ENCODE assay signal across 20 cellular contexts in the genomic region with DNA sequence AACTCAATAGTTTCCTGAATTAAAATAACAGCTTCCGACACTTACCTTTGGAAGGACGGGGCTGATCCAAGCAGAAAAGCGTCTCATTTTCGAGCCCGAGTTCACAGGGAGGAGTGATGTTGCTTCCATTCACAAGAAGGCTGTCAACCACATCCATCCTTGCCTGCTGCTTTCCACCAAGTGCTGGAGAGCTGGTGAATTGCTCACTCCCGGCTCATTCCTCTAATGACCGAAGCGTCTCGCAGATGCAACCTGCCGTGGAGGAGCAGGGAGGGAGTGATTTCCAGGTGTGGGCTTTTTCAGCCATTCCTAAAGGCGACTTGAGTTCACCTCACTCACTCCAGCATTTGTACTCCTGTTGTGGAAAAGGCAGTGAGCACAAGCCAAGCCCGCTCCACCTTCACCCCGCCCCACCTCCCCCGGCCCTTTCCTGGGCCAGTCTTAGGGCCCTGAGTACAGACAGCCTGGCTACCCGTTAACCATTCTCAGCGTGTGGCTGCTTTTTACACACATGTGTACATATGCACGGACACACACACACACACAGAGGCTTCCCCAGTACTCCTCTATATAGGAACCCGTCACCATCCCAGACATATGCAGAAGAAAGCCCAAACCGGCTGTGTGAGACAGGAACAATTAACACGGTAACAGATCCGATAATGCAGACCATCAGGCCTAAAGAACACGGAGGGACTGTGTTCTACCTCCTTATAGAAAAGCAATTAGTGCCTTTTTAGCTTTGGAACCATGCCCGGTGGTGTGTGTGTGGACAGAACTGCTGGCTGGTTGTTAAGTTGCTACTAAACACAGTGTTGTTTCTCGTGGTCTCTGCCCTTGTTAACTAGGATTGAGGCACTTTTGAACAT. TPM values are rescaled to one million over a fixed set of nuclear protein-coding genes. Genes with fewer than 3 reads are reported as not detected.
DNase-seq lines count a peak whose midpoint lies in the region; ATAC-seq and TF ChIP-seq lines count a peak whose summit lies in the region.
"Had no signal": no experiment of that assay in that cellular context is flagged by ENCODE, and none has a peak within 500 bp of the region (broad histone marks: within the 10 kb centered on the region; RNA-seq: fewer than 3 reads in every experiment).

A gene with protein sequence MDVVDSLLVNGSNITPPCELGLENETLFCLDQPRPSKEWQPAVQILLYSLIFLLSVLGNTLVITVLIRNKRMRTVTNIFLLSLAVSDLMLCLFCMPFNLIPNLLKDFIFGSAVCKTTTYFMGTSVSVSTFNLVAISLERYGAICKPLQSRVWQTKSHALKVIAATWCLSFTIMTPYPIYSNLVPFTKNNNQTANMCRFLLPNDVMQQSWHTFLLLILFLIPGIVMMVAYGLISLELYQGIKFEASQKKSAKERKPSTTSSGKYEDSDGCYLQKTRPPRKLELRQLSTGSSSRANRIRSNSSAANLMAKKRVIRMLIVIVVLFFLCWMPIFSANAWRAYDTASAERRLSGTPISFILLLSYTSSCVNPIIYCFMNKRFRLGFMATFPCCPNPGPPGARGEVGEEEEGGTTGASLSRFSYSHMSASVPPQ (minus strand): TSS at position 374 of the 869 bp plus-strand sequence. CDS start 217 bp downstream, at position 157.

- no peak within 1 kb of the TSS for H3K27ac ChIP-seq in upper lobe of left lung
- H3K27ac ChIP-seq: hepatocyte, left lung had no signal

- H3K36me3 Mint-ChIP-seq in activated T-cell treated with anti-CD3 and anti-CD28 coated beads, Interleukin-2, amount 50 U/mL, for 4 hours (ENCODE audit: insufficient read depth): no peaks in the 10 kb centered on the region
- no peaks in the 10 kb centered on the region for H3K36me3 Mint-ChIP-seq in activated CD8-positive, alpha-beta T cell treated with anti-CD3 and anti-CD28 coated beads, Interleukin-2, amount 10 ng/mL, durations not matched to agents 7 days and 5 days (ENCODE audit: low read depth)
- H3K36me3 Mint-ChIP-seq: CD4-positive, CD25-positive, alpha-beta regulatory T cell had no signal

- CTCF ChIA-PET in activated CD8-positive, alpha-beta T cell treated with anti-CD3 and anti-CD28 coated beads, Interleukin-2, amount 10 ng/mL, durations not matched to agents 7 days and 5 days (lab: Charles Lee): no interaction called here

- H3K9me3 ChIP-seq in upper lobe of left lung: no peaks in the 10 kb centered on the region
- H3K9me3 ChIP-seq: left lung had no signal

- DNase-seq in NCI-H345 (lab: John Stamatoyannopoulos, UW) (peak; percentile 10), NCI-H345 treated with DMSO at 0.1 percent for 48 hours (lab: John Stamatoyannopoulos, UW; ENCODE audit: unreplicated experiment) (no peak), NCI-H748 treated with DMSO at 0.1 percent for 48 hours (lab: John Stamatoyannopoulos, UW) (peak; percentile 67), islet precursor cell (peak; percentile 43), upper lobe of left lung (no peak)
- no peak for DNase-seq in activated T-cell treated with anti-CD3 and anti-CD28 coated beads, Interleukin-2, amount 50 U/mL, for 4 hours
- no peak for DNase-seq in activated CD8-positive, alpha-beta T cell treated with anti-CD3 and anti-CD28 coated beads, Interleukin-2, amount 10 ng/mL, durations not matched to agents 7 days and 5 days
- DNase-seq: activated CD4-positive, alpha-beta T cell treated with anti-CD3 and anti-CD28 coated beads, Interleukin-2, amount 50 U/mL, for 48 hours; CD4-positive, CD25-positive, alpha-beta regulatory T cell; cortex of kidney; HFFc6; left lung; substantia nigra had no signal

- H3K9me3 Mint-ChIP-seq in activated T-cell treated with anti-CD3 and anti-CD28 coated beads, Interleukin-2, amount 50 U/mL, for 4 hours: no peaks in the 10 kb centered on the region
- no peaks in the 10 kb centered on the region for H3K9me3 Mint-ChIP-seq in activated CD8-positive, alpha-beta T cell treated with anti-CD3 and anti-CD28 coated beads, Interleukin-2, amount 10 ng/mL, durations not matched to agents 7 days and 5 days (ENCODE audit: insufficient read depth)
- H3K9me3 Mint-ChIP-seq: activated T-helper 1 cell treated with anti-CD3 and anti-CD28 coated beads, Interleukin-12 subunit alpha, Interleukin-12 subunit beta, Interleukin-2, Interleukin-4 antibody, amounts not matched to agents 30 ng/mL and 10 ng/mL and 1 ng/mL, durations not matched to agents 14 hours and 24 hours and 36 hours; CD4-positive, CD25-positive, alpha-beta regulatory T cell; HFFc6 had no signal

- no peak for TF ChIP-seq CTCF in upper lobe of left lung (IDR thresholded peaks at IDR 0.05)

- H3K4me1 ChIP-seq in upper lobe of left lung: no peaks in the 10 kb centered on the region
- H3K4me1 ChIP-seq: left lung had no signal

- no peaks in the 10 kb centered on the region for H3K36me3 ChIP-seq in upper lobe of left lung
- H3K36me3 ChIP-seq: left lung had no signal

- TF ChIP-seq POLR2A in upper lobe of left lung (IDR thresholded peaks at IDR 0.05): no peak

- POLR2A ChIA-PET in activated CD8-positive, alpha-beta T cell treated with anti-CD3 and anti-CD28 coated beads, Interleukin-2, amount 10 ng/mL, durations not matched to agents 7 days and 5 days (lab: Charles Lee): no interaction called here

- no peak within 1 kb of the TSS for H3K4me3 Mint-ChIP-seq in activated T-cell treated with anti-CD3 and anti-CD28 coated beads, Interleukin-2, amount 50 U/mL, for 4 hours
- no peak within 1 kb of the TSS for H3K4me3 Mint-ChIP-seq in activated CD8-positive, alpha-beta T cell treated with anti-CD3 and anti-CD28 coated beads, Interleukin-2, amount 10 ng/mL, durations not matched to agents 7 days and 5 days
- H3K4me3 Mint-ChIP-seq: activated T-helper 1 cell treated with anti-CD3 and anti-CD28 coated beads, Interleukin-12 subunit alpha, Interleukin-12 subunit beta, Interleukin-2, Interleukin-4 antibody, amounts not matched to agents 30 ng/mL and 10 ng/mL and 1 ng/mL, durations not matched to agents 14 hours and 24 hours and 36 hours; CD4-positive, CD25-positive, alpha-beta regulatory T cell; HFFc6 had no signal

- no peak for TF ChIP-seq EP300 in upper lobe of left lung (IDR thresholded peaks at IDR 0.05)

- H3K27ac Mint-ChIP-seq in activated CD8-positive, alpha-beta T cell treated with anti-CD3 and anti-CD28 coated beads, Interleukin-2, amount 10 ng/mL, durations not matched to agents 7 days and 5 days: no peak within 1 kb of the TSS
- H3K27ac Mint-ChIP-seq: activated T-helper 1 cell treated with anti-CD3 and anti-CD28 coated beads, Interleukin-12 subunit alpha, Interleukin-12 subunit beta, Interleukin-2, Interleukin-4 antibody, amounts not matched to agents 30 ng/mL and 10 ng/mL and 1 ng/mL, durations not matched to agents 14 hours and 24 hours and 36 hours; HFFc6 had no signal

- no peaks in the 10 kb centered on the region for H3K4me1 Mint-ChIP-seq in activated T-cell treated with anti-CD3 and anti-CD28 coated beads, Interleukin-2, amount 50 U/mL, for 4 hours (ENCODE audit: low read depth)
- H3K4me1 Mint-ChIP-seq in activated CD8-positive, alpha-beta T cell treated with anti-CD3 and anti-CD28 coated beads, Interleukin-2, amount 10 ng/mL, durations not matched to agents 7 days and 5 days (ENCODE audit: low read depth): no peaks in the 10 kb centered on the region
- H3K4me1 Mint-ChIP-seq: CD4-positive, CD25-positive, alpha-beta regulatory T cell had no signal

- H3K27me3 Mint-ChIP-seq in activated T-cell treated with anti-CD3 and anti-CD28 coated beads, Interleukin-2, amount 50 U/mL, for 4 hours (ENCODE audit: low read depth): peaks cover 26% of the 10 kb centered on the region
- H3K27me3 Mint-ChIP-seq in activated CD8-positive, alpha-beta T cell treated with anti-CD3 and anti-CD28 coated beads, Interleukin-2, amount 10 ng/mL, durations not matched to agents 7 days and 5 days (ENCODE audit: low read depth): peaks cover 8% of the 10 kb centered on the region

- peak; percentile 10 to 59 for ATAC-seq in upper lobe of left lung (ENCODE audit: low FRiP score in 2 of 2)
- ATAC-seq in activated T-cell treated with anti-CD3 and anti-CD28 coated beads, Interleukin-2, amount 50 U/mL, for 4 hours: no peak
- ATAC-seq in HG02678 (IDR thresholded peaks at IDR 0.05; ENCODE audit: unreplicated experiment): no peak
- no peak for ATAC-seq in activated CD8-positive, alpha-beta T cell treated with anti-CD3 and anti-CD28 coated beads, Interleukin-2, amount 10 ng/mL, durations not matched to agents 7 days and 5 days
- ATAC-seq: esophagus mucosa, left lung had no signal

- no peaks in the 10 kb centered on the region for H3K27me3 ChIP-seq in upper lobe of left lung
- H3K27me3 ChIP-seq: left lung had no signal

- 64 to 75% methylated on average over 20 to 24 of the region's 24 CpGs for WGBS in upper lobe of left lung, 2 donors

- no peak within 1 kb of the TSS for H3K4me3 ChIP-seq in upper lobe of left lung
- H3K4me3 ChIP-seq: hepatocyte, left lung had no signal

RNA-seq across cellular contexts. Expression of the gene that starts here (rescaled TPM):
- total RNA-seq in upper lobe of left lung: not detected
- total RNA-seq in activated T-cell treated with anti-CD3 and anti-CD28 coated beads, Interleukin-2, amount 50 U/mL, for 4 hours: not detected
- not detected for total RNA-seq in activated CD8-positive, alpha-beta T cell treated with anti-CD3 and anti-CD28 coated beads, Interleukin-2, amount 10 ng/mL, durations not matched to agents 7 days and 5 days
- total RNA-seq: activated T-helper 1 cell treated with anti-CD3 and anti-CD28 coated beads, Interleukin-12 subunit alpha, Interleukin-12 subunit beta, Interleukin-2, Interleukin-4 antibody, amounts not matched to agents 30 ng/mL and 10 ng/mL and 1 ng/mL, durations not matched to agents 14 hours and 24 hours and 36 hours; CD4-positive, CD25-positive, alpha-beta regulatory T cell; esophagus mucosa; HFFc6; left lung; OCI-LY7; pulmonary artery endothelial cell; SK-MEL-5 had no signal

Comparison
In these comparisons a context has a peak if more than half of its experiments do, and no peak if none do; other contexts are left out.
1. DNase-seq: peak in NCI-H345 (single experiment), NCI-H748 treated with DMSO at 0.1 percent for 48 hours (single experiment) and islet precursor cell (single experiment); none in NCI-H345 treated with DMSO at 0.1 percent for 48 hours (single experiment), upper lobe of left lung (0 of 2), activated T-cell treated with anti-CD3 and anti-CD28 coated beads, Interleukin-2, amount 50 U/mL, for 4 hours (single experiment) and activated CD8-positive, alpha-beta T cell treated with anti-CD3 and anti-CD28 coated beads, Interleukin-2, amount 10 ng/mL, durations not matched to agents 7 days and 5 days (single experiment).
2. Peak in ATAC-seq in upper lobe of left lung; RNA of the gene not detected or under 1 TPM.